In the genomic region with DNA sequence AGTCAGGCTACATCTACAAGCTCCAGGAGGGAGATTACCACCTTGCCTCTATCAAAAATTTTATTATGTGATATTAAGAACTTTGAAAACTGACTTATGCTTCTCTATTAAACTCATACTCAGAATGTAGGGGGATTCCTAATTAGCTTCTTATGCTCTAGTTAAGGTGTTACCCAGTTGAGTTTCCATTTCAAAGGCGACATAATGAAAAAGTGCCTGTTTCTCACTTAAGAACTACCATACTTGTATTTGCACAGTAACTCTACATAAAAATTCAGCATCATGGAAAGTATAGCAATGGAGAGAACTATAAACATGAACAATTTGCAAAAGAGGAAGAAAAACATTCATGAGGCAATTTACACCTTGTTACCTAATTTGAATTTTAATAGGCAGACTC, we compare ENCODE assay signal across 22 cellular contexts.
DNase-seq lines count a peak whose midpoint lies in the region; ATAC-seq, FAIRE-seq and TF ChIP-seq lines count a peak whose summit lies in the region.
"Had no signal": no experiment of that assay in that cellular context is flagged by ENCODE, and none has a peak within 500 bp of the region (broad histone marks: within the 10 kb centered on the region; RNA-seq: fewer than 3 reads in every experiment).

No MANE protein-coding gene starts in this region.

- no peaks in the 10 kb centered on the region for H3K4me1 ChIP-seq in GM12878 (ENCODE audit: control insufficient read depth, insufficient read depth, low read length)
- H3K4me1 ChIP-seq in CD8-positive, alpha-beta T cell (ENCODE audit: insufficient read depth, low read length): no peaks in the 10 kb centered on the region
- H3K4me1 ChIP-seq: BLaER1, Caco-2 had no signal

- ATAC-seq in GM18867 (IDR thresholded peaks at IDR 0.05; ENCODE audit: unreplicated experiment) (peak; percentile 41), GM12878 (peak; percentile 60)
- ATAC-seq in CD8-positive, alpha-beta T cell: no peak

- no peaks in the 10 kb centered on the region for H3K27me3 Mint-ChIP-seq in CD8-positive, alpha-beta T cell (ENCODE audit: low read depth)
- H3K27me3 Mint-ChIP-seq: CD4-positive, alpha-beta memory T cell; CD4-positive, CD25-positive, alpha-beta regulatory T cell had no signal

- no peak overlapping the region for H3K27ac Mint-ChIP-seq in CD8-positive, alpha-beta T cell
- H3K27ac Mint-ChIP-seq: CD14-positive monocyte; CD4-positive, alpha-beta memory T cell; CD4-positive, CD25-positive, alpha-beta regulatory T cell had no signal

- no peaks in the 10 kb centered on the region for H3K27me3 ChIP-seq in GM12878 (replicated peaks in 1 of 2; ENCODE audit: control insufficient read depth in 2 of 2, insufficient read depth in 2 of 2, low read length in 1 of 2)
- H3K27me3 ChIP-seq in CD8-positive, alpha-beta T cell (ENCODE audit: insufficient read depth, low read length): no peaks in the 10 kb centered on the region
- H3K27me3 ChIP-seq: BE2C, BLaER1 had no signal

- H3K9me3 Mint-ChIP-seq in CD8-positive, alpha-beta T cell: no peaks in the 10 kb centered on the region

- intact Hi-C loops in GM12878 (cut with micrococcal nuclease; ENCODE audit: unreplicated experiment): loop anchor here (5.0 kb wide), 1 partner anchor 43 kb away; no protein-coding TSS in a partner anchor
- intact Hi-C loops in CD8-positive, alpha-beta T cell (cut with DNase I, micrococcal nuclease): no loop called here

- no TSS peak for BruUV-seq in GM12878 (replicated peaks; lab: Mats Ljungman, UMichigan)

- H3K4me3 ChIP-seq in GM12878: no peak overlapping the region
- H3K4me3 ChIP-seq in CD8-positive, alpha-beta T cell (ENCODE audit: low read depth, low read length): no peak overlapping the region
- H3K4me3 ChIP-seq: BLaER1 had no signal

- H3K4me2 ChIP-seq in GM12878 (ENCODE audit: control insufficient read depth, insufficient read depth): no peak overlapping the region
- H3K4me2 ChIP-seq: BLaER1 had no signal

- H3K4me1 Mint-ChIP-seq in CD8-positive, alpha-beta T cell (ENCODE audit: low read depth): no peaks in the 10 kb centered on the region
- H3K4me1 Mint-ChIP-seq: CD14-positive monocyte; CD4-positive, alpha-beta memory T cell; CD4-positive, CD25-positive, alpha-beta regulatory T cell had no signal

- TF ChIP-seq EP300 in GM12878 (IDR thresholded peaks at IDR 0.05; ENCODE audit: borderline replicate concordance in 1 of 2, control insufficient read depth in 1 of 2, low read depth in 2 of 2, low read length in 2 of 2): no peak

- no peak for TF ChIP-seq POLR2A in GM12878 (IDR thresholded peaks at IDR 0.05; ENCODE audit: low read depth, low read length)

- POLR2A ChIA-PET in GM12878 (lab: Charles Lee): no interaction called here
- POLR2A ChIA-PET in CD8-positive, alpha-beta T cell (lab: Charles Lee): interaction anchor here (0.6 kb wide), 1 partner anchor 644 kb away, joined by 4 read pairs; no protein-coding TSS in a partner anchor

- no peaks in the 10 kb centered on the region for H3K9me3 ChIP-seq in GM12878 (replicated peaks; ENCODE audit: control insufficient read depth, insufficient read depth, low read length)
- H3K9me3 ChIP-seq in CD8-positive, alpha-beta T cell (ENCODE audit: low read length): no peaks in the 10 kb centered on the region
- H3K9me3 ChIP-seq: BE2C, BLaER1, Caco-2 had no signal

- RAD21 ChIA-PET in GM12878 (lab: Charles Lee; ENCODE audit: unreplicated experiment): interaction anchor here (1.2 kb wide), 1 partner anchor 44 kb away, joined by 4 read pairs; no protein-coding TSS in a partner anchor

- no peak for TF ChIP-seq RAD21 in GM12878 (IDR thresholded peaks at IDR 0.05; ENCODE audit: insufficient read depth, low read depth, low read length)

- 74% methylated on average over 1 of the region's 1 CpG for WGBS in GM12878 (ENCODE audit: insufficient coverage, insufficient replicate concordance, low lambda C conversion rate, missing lambda C conversion rate)

- H3K9ac ChIP-seq in GM12878 (ENCODE audit: control insufficient read depth, insufficient read depth, low read length): no peak overlapping the region
- H3K9ac ChIP-seq: BLaER1 had no signal

- FAIRE-seq in GM12878 (lab: Jason Lieb, UNC): no peak
- FAIRE-seq: A204.1, D721Med, G401.6, GM12892, GM18507 had no signal

- CTCF ChIA-PET in GM12878 (lab: Yijun Ruan, JAX): no interaction called here
- CTCF ChIA-PET in CD8-positive, alpha-beta T cell (lab: Charles Lee): no interaction called here

- H3K36me3 ChIP-seq in GM12878 (ENCODE audit: control insufficient read depth in 2 of 2, insufficient read depth in 2 of 2, low read length in 1 of 2): no peaks in the 10 kb centered on the region
- no peaks in the 10 kb centered on the region for H3K36me3 ChIP-seq in CD8-positive, alpha-beta T cell (ENCODE audit: insufficient read depth, low read length)
- H3K36me3 ChIP-seq: BE2C, BLaER1 had no signal

- in situ Hi-C loops in GM12878 (cut with MboI): no loop called here

- no peaks in the 10 kb centered on the region for H3K36me3 Mint-ChIP-seq in CD8-positive, alpha-beta T cell
- H3K36me3 Mint-ChIP-seq: CD14-positive monocyte; CD4-positive, alpha-beta memory T cell; CD4-positive, CD25-positive, alpha-beta regulatory T cell had no signal

- H3K4me3 Mint-ChIP-seq in CD8-positive, alpha-beta T cell: no peak overlapping the region
- H3K4me3 Mint-ChIP-seq: CD14-positive monocyte; CD4-positive, alpha-beta memory T cell; CD4-positive, CD25-positive, alpha-beta regulatory T cell had no signal

- SMC1A ChIA-PET in GM12878 (lab: Charles Lee; ENCODE audit: uncharacterized antibody, unreplicated experiment): interaction anchor here (1.4 kb wide), 1 partner anchor 28 kb away, joined by 3 read pairs; no protein-coding TSS in a partner anchor

- DNase-seq in GM12878 (ENCODE audit: low read depth, low spot score) (no peak), SW 1271 (lab: John Stamatoyannopoulos, UW) (no peak), SKM-1 (lab: John Stamatoyannopoulos, UW; ENCODE audit: unreplicated experiment) (no peak)
- no peak for DNase-seq in CD8-positive, alpha-beta T cell
- DNase-seq: 8988T; ACHN; BE2C; C1 segment of cervical spinal cord; Caco-2; Calu3; CD4-positive, alpha-beta memory T cell; CD4-positive, CD25-positive, alpha-beta regulatory T cell; DMS79 treated with DMSO at 0.1 percent for 48 hours; GF-D8 had no signal

- no peaks in the 10 kb centered on the region for H4K20me1 ChIP-seq in GM12878 (ENCODE audit: control insufficient read depth, insufficient read depth)
- H4K20me1 ChIP-seq: BLaER1 had no signal

- no peak overlapping the region for H3K27ac ChIP-seq in GM12878 (ENCODE audit: control insufficient read depth, insufficient read depth)
- H3K27ac ChIP-seq in CD8-positive, alpha-beta T cell (ENCODE audit: low read depth, low read length): no peak overlapping the region
- H3K27ac ChIP-seq: BLaER1 had no signal

- no peak overlapping the region for H2AFZ ChIP-seq in GM12878 (ENCODE audit: control insufficient read depth, low read depth, low read length)

- H3K79me2 ChIP-seq in GM12878 (ENCODE audit: control insufficient read depth, insufficient read depth, low read length): no peaks in the 10 kb centered on the region

- TF ChIP-seq CTCF in GM12878 (IDR thresholded peaks at IDR 0.05 in 2 of 3, conservative IDR thresholded peaks at IDR 0.05 in 1 of 3; ENCODE audit: control insufficient read depth in 2 of 3, extremely low read depth in 1 of 3, insufficient read depth in 1 of 3, low read depth in 3 of 3, low read length in 3 of 3): no peak
- TF ChIP-seq CTCF in CD8-positive, alpha-beta T cell (IDR thresholded peaks at IDR 0.05): no peak

TF ChIP-seq in GM12878, 131 proteins besides CTCF, POLR2A, EP300 and RAD21 (continues in another document):
- TF ChIP-seq, protein P1, sequence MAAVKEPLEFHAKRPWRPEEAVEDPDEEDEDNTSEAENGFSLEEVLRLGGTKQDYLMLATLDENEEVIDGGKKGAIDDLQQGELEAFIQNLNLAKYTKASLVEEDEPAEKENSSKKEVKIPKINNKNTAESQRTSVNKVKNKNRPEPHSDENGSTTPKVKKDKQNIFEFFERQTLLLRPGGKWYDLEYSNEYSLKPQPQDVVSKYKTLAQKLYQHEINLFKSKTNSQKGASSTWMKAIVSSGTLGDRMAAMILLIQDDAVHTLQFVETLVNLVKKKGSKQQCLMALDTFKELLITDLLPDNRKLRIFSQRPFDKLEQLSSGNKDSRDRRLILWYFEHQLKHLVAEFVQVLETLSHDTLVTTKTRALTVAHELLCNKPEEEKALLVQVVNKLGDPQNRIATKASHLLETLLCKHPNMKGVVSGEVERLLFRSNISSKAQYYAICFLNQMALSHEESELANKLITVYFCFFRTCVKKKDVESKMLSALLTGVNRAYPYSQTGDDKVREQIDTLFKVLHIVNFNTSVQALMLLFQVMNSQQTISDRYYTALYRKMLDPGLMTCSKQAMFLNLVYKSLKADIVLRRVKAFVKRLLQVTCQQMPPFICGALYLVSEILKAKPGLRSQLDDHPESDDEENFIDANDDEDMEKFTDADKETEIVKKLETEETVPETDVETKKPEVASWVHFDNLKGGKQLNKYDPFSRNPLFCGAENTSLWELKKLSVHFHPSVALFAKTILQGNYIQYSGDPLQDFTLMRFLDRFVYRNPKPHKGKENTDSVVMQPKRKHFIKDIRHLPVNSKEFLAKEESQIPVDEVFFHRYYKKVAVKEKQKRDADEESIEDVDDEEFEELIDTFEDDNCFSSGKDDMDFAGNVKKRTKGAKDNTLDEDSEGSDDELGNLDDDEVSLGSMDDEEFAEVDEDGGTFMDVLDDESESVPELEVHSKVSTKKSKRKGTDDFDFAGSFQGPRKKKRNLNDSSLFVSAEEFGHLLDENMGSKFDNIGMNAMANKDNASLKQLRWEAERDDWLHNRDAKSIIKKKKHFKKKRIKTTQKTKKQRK (IDR thresholded peaks at IDR 0.05; ENCODE audit: low read depth, low read length): no peak
- TF ChIP-seq NR2C2 (IDR thresholded peaks at IDR 0.05; ENCODE audit: borderline replicate concordance, control insufficient read depth, insufficient read length, low read depth) (no peak), RELA (IDR thresholded peaks at IDR 0.05; ENCODE audit: borderline replicate concordance, partially characterized antibody) (no peak), BCL11A (IDR thresholded peaks at IDR 0.05; ENCODE audit: low read depth, low read length) (no peak), IKZF2 (IDR thresholded peaks at IDR 0.05) (no peak), RBBP5 (conservative IDR thresholded peaks at IDR 0.05) (no peak), IKZF1 (conservative IDR thresholded peaks at IDR 0.05) (no peak), BHLHE40 (IDR thresholded peaks at IDR 0.05; ENCODE audit: borderline replicate concordance in 1 of 2, low read depth in 2 of 2, low read length in 1 of 2) (peak in 1 of 2 experiments; percentile 29; a peak in 1 of 4 replicates), TCF12 (IDR thresholded peaks at IDR 0.05; ENCODE audit: low read depth, low read length) (no peak), PML (IDR thresholded peaks at IDR 0.05; ENCODE audit: low read length) (no peak), MTA2 (IDR thresholded peaks at IDR 0.05; ENCODE audit: low read depth) (peak; percentile 85)
- TF ChIP-seq, protein P2, sequence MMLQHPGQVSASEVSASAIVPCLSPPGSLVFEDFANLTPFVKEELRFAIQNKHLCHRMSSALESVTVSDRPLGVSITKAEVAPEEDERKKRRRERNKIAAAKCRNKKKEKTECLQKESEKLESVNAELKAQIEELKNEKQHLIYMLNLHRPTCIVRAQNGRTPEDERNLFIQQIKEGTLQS (IDR thresholded peaks at IDR 0.05; ENCODE audit: borderline replicate concordance, extremely low read depth, low read depth, low read length): no peak
